ENCODE assay signal across 2 cellular contexts in the genomic region with DNA sequence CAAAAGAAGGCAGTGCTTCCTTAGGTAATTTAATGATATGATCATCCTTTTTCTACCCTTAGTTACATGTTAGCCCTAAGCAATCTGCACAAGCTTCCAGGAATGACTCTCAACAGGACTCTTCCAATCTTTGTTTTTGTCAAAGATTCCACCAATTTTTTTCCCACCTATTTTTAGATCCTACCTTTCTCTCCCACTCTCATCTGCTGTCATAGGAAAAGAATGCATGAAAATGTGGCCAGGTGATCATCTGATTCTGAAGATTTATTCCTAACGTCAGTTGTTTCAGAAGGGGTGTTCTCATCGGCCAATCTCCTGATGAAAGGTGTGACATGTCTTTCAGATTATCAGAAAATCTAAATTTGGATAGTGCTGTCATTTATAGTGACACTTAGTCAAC.
TF ChIP-seq lines count a peak whose summit lies in the region.

No MANE protein-coding gene starts in this region.

TF ChIP-seq in GM23338, 12 proteins besides CTCF, POLR2A, EP300 and RAD21 (continued from another document):
- TF ChIP-seq REST (IDR thresholded peaks at IDR 0.05; ENCODE audit: unreplicated experiment) (no peak), STAT1 (IDR thresholded peaks at IDR 0.05; ENCODE audit: unreplicated experiment) (no peak), ZNF114 (CRISPR knock-in tag; IDR thresholded peaks at IDR 0.05) (no peak), NANOG (IDR thresholded peaks at IDR 0.05; ENCODE audit: borderline replicate concordance) (no peak), ZNF462 (CRISPR knock-in tag; IDR thresholded peaks at IDR 0.05) (no peak), POLR2AphosphoS5 (IDR thresholded peaks at IDR 0.05; ENCODE audit: low read depth) (no peak)

TF ChIP-seq in WTC11, 78 proteins besides CTCF, POLR2A, EP300 and RAD21 (continued from another document):
- TF ChIP-seq ZNF281 (CRISPR knock-in tag; IDR thresholded peaks at IDR 0.05) (no peak), ATF6 (CRISPR knock-in tag; IDR thresholded peaks at IDR 0.05) (no peak)
